ENCODE assay signal across 1 cellular context in genomic region chr14:22852940-22853767, GRCh38.
TF ChIP-seq lines count a peak whose summit lies in the region.

No MANE protein-coding gene starts in this region.

TF ChIP-seq in HEK293, 187 proteins besides CTCF, POLR2A, EP300 and RAD21 (continued from another document and continues in another):
- TF ChIP-seq HOXC10 (CRISPR knock-in tag; IDR thresholded peaks at IDR 0.05): no peak
- TF ChIP-seq, protein P1, sequence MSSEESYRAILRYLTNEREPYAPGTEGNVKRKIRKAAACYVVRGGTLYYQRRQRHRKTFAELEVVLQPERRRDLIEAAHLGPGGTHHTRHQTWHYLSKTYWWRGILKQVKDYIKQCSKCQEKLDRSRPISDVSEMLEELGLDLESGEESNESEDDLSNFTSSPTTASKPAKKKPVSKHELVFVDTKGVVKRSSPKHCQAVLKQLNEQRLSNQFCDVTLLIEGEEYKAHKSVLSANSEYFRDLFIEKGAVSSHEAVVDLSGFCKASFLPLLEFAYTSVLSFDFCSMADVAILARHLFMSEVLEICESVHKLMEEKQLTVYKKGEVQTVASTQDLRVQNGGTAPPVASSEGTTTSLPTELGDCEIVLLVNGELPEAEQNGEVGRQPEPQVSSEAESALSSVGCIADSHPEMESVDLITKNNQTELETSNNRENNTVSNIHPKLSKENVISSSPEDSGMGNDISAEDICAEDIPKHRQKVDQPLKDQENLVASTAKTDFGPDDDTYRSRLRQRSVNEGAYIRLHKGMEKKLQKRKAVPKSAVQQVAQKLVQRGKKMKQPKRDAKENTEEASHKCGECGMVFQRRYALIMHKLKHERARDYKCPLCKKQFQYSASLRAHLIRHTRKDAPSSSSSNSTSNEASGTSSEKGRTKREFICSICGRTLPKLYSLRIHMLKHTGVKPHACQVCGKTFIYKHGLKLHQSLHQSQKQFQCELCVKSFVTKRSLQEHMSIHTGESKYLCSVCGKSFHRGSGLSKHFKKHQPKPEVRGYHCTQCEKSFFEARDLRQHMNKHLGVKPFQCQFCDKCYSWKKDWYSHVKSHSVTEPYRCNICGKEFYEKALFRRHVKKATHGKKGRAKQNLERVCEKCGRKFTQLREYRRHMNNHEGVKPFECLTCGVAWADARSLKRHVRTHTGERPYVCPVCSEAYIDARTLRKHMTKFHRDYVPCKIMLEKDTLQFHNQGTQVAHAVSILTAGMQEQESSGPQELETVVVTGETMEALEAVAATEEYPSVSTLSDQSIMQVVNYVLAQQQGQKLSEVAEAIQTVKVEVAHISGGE (tag by site-specific recombination; conservative IDR thresholded peaks at IDR 0.05; ENCODE audit: low read depth): no peak
- no peak for TF ChIP-seq ZIC2 (tag by site-specific recombination; IDR thresholded peaks at IDR 0.05)
- peak; percentile 89 for TF ChIP-seq ZNF2 (tag by site-specific recombination; IDR thresholded peaks at IDR 0.05)
- TF ChIP-seq KLF10 (tag by site-specific recombination; IDR thresholded peaks at IDR 0.05): no peak
- peak; percentile 77 for TF ChIP-seq ZFHX2 (tag by site-specific recombination; conservative IDR thresholded peaks at IDR 0.05)
- TF ChIP-seq ZNF768 (tag by site-specific recombination; IDR thresholded peaks at IDR 0.05): no peak
- no peak for TF ChIP-seq ZNF521 (tag by site-specific recombination; IDR thresholded peaks at IDR 0.05)
- TF ChIP-seq ZNF423 (tag by site-specific recombination; IDR thresholded peaks at IDR 0.05): peak; percentile 66; the same call in 1 of the 2 replicates
- TF ChIP-seq FEZF1 (tag by site-specific recombination; IDR thresholded peaks at IDR 0.05): no peak
- TF ChIP-seq ZNF416 (tag by site-specific recombination; IDR thresholded peaks at IDR 0.05): no peak
- no peak for TF ChIP-seq ZNF274 (IDR thresholded peaks at IDR 0.05; ENCODE audit: low read length)
- TF ChIP-seq ZNF274 (tag by site-specific recombination; IDR thresholded peaks at IDR 0.05; ENCODE audit: borderline replicate concordance): no peak
- 0 out of 2 replicates have a peak, but pooled peaks have one; percentile 48 for TF ChIP-seq ZBTB7A (tag by site-specific recombination; IDR thresholded peaks at IDR 0.05; ENCODE audit: low read depth)
- no peak; the same call in none of the 2 replicates for TF ChIP-seq GLIS1 (tag by site-specific recombination; IDR thresholded peaks at IDR 0.05)
- no peak for TF ChIP-seq ZNF433 (tag by site-specific recombination; IDR thresholded peaks at IDR 0.05; ENCODE audit: low read depth)
- peak; percentile 60; the same call in 1 of the 2 replicates for TF ChIP-seq KLF17 (tag by site-specific recombination; IDR thresholded peaks at IDR 0.05)
- TF ChIP-seq ZNF169 (tag by site-specific recombination; IDR thresholded peaks at IDR 0.05): no peak
- TF ChIP-seq ZNF658 (tag by site-specific recombination; IDR thresholded peaks at IDR 0.05): no peak
- TF ChIP-seq ZNF37A (tag by site-specific recombination; IDR thresholded peaks at IDR 0.05): no peak
- TF ChIP-seq ZNF16 (tag by site-specific recombination; IDR thresholded peaks at IDR 0.05; ENCODE audit: low read depth): no peak
- TF ChIP-seq KLF16 (tag by site-specific recombination; IDR thresholded peaks at IDR 0.05): no peak
- TF ChIP-seq ZNF626 (tag by site-specific recombination; IDR thresholded peaks at IDR 0.05): no peak
- no peak for TF ChIP-seq ZNF596 (tag by site-specific recombination; IDR thresholded peaks at IDR 0.05)
- TF ChIP-seq MEIS1 (CRISPR knock-in tag; IDR thresholded peaks at IDR 0.05; ENCODE audit: borderline replicate concordance): no peak
- TF ChIP-seq, protein P2, sequence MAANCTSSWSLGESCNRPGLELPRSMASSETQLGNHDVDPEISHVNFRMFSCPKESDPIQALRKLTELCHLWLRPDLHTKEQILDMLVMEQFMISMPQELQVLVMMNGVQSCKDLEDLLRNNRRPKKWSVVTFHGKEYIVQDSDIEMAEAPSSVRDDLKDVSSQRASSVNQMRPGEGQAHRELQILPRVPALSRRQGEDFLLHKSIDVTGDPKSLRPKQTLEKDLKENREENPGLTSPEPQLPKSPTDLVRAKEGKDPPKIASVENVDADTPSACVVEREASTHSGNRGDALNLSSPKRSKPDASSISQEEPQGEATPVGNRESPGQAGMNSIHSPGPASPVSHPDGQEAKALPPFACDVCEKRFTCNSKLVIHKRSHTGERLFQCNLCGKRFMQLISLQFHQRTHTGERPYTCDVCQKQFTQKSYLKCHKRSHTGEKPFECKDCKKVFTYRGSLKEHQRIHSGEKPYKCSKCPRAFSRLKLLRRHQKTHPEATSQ (tag by site-specific recombination; IDR thresholded peaks at IDR 0.05): no peak
- TF ChIP-seq, protein P3, sequence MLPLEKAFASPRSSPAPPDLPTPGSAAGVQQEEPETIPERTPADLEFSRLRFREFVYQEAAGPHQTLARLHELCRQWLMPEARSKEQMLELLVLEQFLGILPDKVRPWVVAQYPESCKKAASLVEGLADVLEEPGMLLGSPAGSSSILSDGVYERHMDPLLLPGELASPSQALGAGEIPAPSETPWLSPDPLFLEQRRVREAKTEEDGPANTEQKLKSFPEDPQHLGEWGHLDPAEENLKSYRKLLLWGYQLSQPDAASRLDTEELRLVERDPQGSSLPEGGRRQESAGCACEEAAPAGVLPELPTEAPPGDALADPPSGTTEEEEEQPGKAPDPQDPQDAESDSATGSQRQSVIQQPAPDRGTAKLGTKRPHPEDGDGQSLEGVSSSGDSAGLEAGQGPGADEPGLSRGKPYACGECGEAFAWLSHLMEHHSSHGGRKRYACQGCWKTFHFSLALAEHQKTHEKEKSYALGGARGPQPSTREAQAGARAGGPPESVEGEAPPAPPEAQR (tag by site-specific recombination; IDR thresholded peaks at IDR 0.05): no peak
- TF ChIP-seq ZNF529 (tag by site-specific recombination; IDR thresholded peaks at IDR 0.05; ENCODE audit: insufficient replicate concordance): no peak
- TF ChIP-seq ZNF488 (tag by site-specific recombination; IDR thresholded peaks at IDR 0.05): no peak
- no peak for TF ChIP-seq ZNF473 (tag by site-specific recombination; IDR thresholded peaks at IDR 0.05)
- TF ChIP-seq ZNF302 (tag by site-specific recombination; IDR thresholded peaks at IDR 0.05; ENCODE audit: low read depth): no peak
- TF ChIP-seq ZNF837 (tag by site-specific recombination; IDR thresholded peaks at IDR 0.05): no peak
- TF ChIP-seq ZNF555 (tag by site-specific recombination; conservative IDR thresholded peaks at IDR 0.05): no peak
- TF ChIP-seq, protein P4, sequence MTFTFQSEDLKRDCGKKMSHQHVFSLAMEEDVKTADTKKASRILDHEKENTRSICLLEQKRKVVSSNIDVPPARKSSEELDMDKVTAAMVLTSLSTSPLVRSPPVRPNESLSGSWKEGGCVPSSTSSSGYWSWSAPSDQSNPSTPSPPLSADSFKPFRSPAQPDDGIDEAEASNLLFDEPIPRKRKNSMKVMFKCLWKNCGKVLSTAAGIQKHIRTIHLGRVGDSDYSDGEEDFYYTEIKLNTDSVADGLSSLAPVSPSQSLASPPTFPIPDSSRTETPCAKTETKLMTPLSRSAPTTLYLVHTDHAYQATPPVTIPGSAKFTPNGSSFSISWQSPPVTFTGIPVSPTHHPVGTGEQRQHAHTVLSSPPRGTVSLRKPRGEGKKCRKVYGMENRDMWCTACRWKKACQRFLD (tag by site-specific recombination; IDR thresholded peaks at IDR 0.05): no peak
- TF ChIP-seq ZNF501 (tag by site-specific recombination; IDR thresholded peaks at IDR 0.05): no peak
- peak; percentile 52; the same call in 1 of the 2 replicates for TF ChIP-seq SP7 (tag by site-specific recombination; IDR thresholded peaks at IDR 0.05)
- no peak for TF ChIP-seq ZNF621 (tag by site-specific recombination; IDR thresholded peaks at IDR 0.05)
- TF ChIP-seq ZNF133 (tag by site-specific recombination; IDR thresholded peaks at IDR 0.05): no peak
- TF ChIP-seq PRDM10 (tag by site-specific recombination; IDR thresholded peaks at IDR 0.05): peak; percentile 97
- no peak for TF ChIP-seq ZNF585B (tag by site-specific recombination; IDR thresholded peaks at IDR 0.05)
- peak; percentile 31 for TF ChIP-seq ZBTB26 (tag by site-specific recombination; optimal IDR thresholded peaks at IDR 0.05)
- peak; percentile 37; the same call in 1 of the 2 replicates for TF ChIP-seq PATZ1 (tag by site-specific recombination; IDR thresholded peaks at IDR 0.05)
- no peak for TF ChIP-seq ZNF266 (tag by site-specific recombination; IDR thresholded peaks at IDR 0.05; ENCODE audit: low read depth)
- TF ChIP-seq ZNF776 (tag by site-specific recombination; IDR thresholded peaks at IDR 0.05; ENCODE audit: borderline replicate concordance): no peak
- no peak for TF ChIP-seq ZBTB1 (tag by site-specific recombination; IDR thresholded peaks at IDR 0.05)
- TF ChIP-seq ZNF514 (tag by site-specific recombination; IDR thresholded peaks at IDR 0.05): no peak
- no peak for TF ChIP-seq ZNF214 (tag by site-specific recombination; IDR thresholded peaks at IDR 0.05; ENCODE audit: borderline replicate concordance)
- TF ChIP-seq, protein P5, sequence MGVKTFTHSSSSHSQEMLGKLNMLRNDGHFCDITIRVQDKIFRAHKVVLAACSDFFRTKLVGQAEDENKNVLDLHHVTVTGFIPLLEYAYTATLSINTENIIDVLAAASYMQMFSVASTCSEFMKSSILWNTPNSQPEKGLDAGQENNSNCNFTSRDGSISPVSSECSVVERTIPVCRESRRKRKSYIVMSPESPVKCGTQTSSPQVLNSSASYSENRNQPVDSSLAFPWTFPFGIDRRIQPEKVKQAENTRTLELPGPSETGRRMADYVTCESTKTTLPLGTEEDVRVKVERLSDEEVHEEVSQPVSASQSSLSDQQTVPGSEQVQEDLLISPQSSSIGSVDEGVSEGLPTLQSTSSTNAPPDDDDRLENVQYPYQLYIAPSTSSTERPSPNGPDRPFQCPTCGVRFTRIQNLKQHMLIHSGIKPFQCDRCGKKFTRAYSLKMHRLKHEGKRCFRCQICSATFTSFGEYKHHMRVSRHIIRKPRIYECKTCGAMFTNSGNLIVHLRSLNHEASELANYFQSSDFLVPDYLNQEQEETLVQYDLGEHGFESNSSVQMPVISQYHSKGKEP (tag by site-specific recombination; IDR thresholded peaks at IDR 0.05): no peak
- TF ChIP-seq ZNF777 (tag by site-specific recombination; IDR thresholded peaks at IDR 0.05; ENCODE audit: borderline replicate concordance): no peak
- TF ChIP-seq ZNF76 (tag by site-specific recombination; IDR thresholded peaks at IDR 0.05; ENCODE audit: borderline replicate concordance, low read depth): no peak
- no peak; the same call in 1 of the 2 replicates for TF ChIP-seq KLF9 (tag by site-specific recombination; IDR thresholded peaks at IDR 0.05; ENCODE audit: low read depth)
